ENCODE assay signal across 24 cellular contexts in the genomic region with DNA sequence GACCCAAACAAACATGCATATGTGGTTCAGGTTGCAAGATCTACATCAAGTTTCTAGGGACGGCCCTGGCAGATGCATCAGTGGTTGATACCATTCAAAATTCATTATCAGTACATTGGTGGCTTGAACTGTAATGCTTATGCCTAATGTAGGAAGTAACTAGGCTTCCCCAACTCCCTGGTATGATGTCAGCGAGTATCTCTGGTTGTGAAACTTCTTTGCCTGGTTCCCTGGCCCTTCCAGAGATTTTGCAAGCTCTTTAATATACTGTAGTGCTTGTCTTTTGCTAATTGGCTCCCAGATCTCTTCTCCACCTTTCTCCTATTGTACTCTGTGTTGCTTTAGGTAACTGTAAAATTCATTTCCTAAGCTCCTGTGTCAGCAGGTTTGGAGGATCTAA.
"Had no signal": no experiment of that assay in that cellular context is flagged by ENCODE, and none has a peak within 500 bp of the region (broad histone marks: within the 10 kb centered on the region; RNA-seq: fewer than 3 reads in every experiment).

No MANE protein-coding gene starts in this region.

- H3K27me3 Mint-ChIP-seq: activated naive CD8-positive, alpha-beta T cell treated with anti-CD3 and anti-CD28 coated beads for 36 hours; dendritic cell treated with granulocyte-macrophage colony-stimulating factor and Interleukin-4, amounts not matched to agents 40 ng/mL and 50 ng/mL, for 4 days; progenitor cell of endocrine pancreas; T-cell had no signal

- H3K4me3 ChIP-seq: gastroesophageal sphincter, hepatocyte, ovary, right lobe of liver, testis, transverse colon had no signal

- H3K27ac Mint-ChIP-seq: activated naive CD4-positive, alpha-beta T cell treated with anti-CD3 and anti-CD28 coated beads for 36 hours; activated naive CD8-positive, alpha-beta T cell treated with anti-CD3 and anti-CD28 coated beads for 36 hours; dendritic cell treated with granulocyte-macrophage colony-stimulating factor and Interleukin-4, amounts not matched to agents 40 ng/mL and 50 ng/mL, for 4 days; mesothelial cell of epicardium; naive thymus-derived CD4-positive, alpha-beta T cell; progenitor cell of endocrine pancreas; T-cell had no signal

- H3K36me3 Mint-ChIP-seq: activated naive CD8-positive, alpha-beta T cell treated with anti-CD3 and anti-CD28 coated beads for 36 hours; mesothelial cell of epicardium; naive thymus-derived CD4-positive, alpha-beta T cell; T-cell had no signal

- H3K4me1 Mint-ChIP-seq: activated naive CD8-positive, alpha-beta T cell treated with anti-CD3 and anti-CD28 coated beads for 36 hours; naive thymus-derived CD4-positive, alpha-beta T cell; T-cell had no signal

- DNase-seq: activated CD4-positive, alpha-beta T cell treated with anti-CD3 and anti-CD28 coated beads for 4 hours; activated CD4-positive, alpha-beta T cell treated with anti-CD3 and anti-CD28 coated beads, Interleukin-2, amount 50 U/mL, for 4 hours; activated effector memory CD4-positive, alpha-beta T cell treated with anti-CD3 and anti-CD28 coated beads, Interleukin-2, amount 50 U/mL, for 16 hours; activated naive CD4-positive, alpha-beta T cell treated with anti-CD3 and anti-CD28 coated beads for 36 hours; activated naive CD8-positive, alpha-beta T cell treated with anti-CD3 and anti-CD28 coated beads for 36 hours; activated T-cell treated with anti-CD3 and anti-CD28 coated beads for 4 hours; amniotic stem cell; brain microvascular endothelial cell; central memory CD4-positive, alpha-beta T cell; left cardiac atrium; mammary epithelial cell; naive thymus-derived CD4-positive, alpha-beta T cell; ovary; right lobe of liver; stimulated activated CD4-positive, alpha-beta T cell treated with anti-CD3 and anti-CD28 coated beads, Interleukin-2, amount 100 ng/mL, for 48 hours; stimulated activated naive CD8-positive, alpha-beta T cell treated with anti-CD3 and anti-CD28 coated beads, Interleukin-15, Interleukin-2, amounts not matched to agents 100 U/mL and 50 U/mL, for 24 hours; T-cell; testis; transverse colon had no signal

- H3K4me3 Mint-ChIP-seq: activated naive CD4-positive, alpha-beta T cell treated with anti-CD3 and anti-CD28 coated beads for 36 hours; activated naive CD8-positive, alpha-beta T cell treated with anti-CD3 and anti-CD28 coated beads for 36 hours; dendritic cell treated with granulocyte-macrophage colony-stimulating factor and Interleukin-4, amounts not matched to agents 40 ng/mL and 50 ng/mL, for 4 days; mesothelial cell of epicardium; naive thymus-derived CD4-positive, alpha-beta T cell; T-cell had no signal

- H3K9me3 ChIP-seq: gastroesophageal sphincter, ovary, right lobe of liver, testis, transverse colon had no signal

- ATAC-seq: gastroesophageal sphincter; left cardiac atrium; naive thymus-derived CD4-positive, alpha-beta T cell; right lobe of liver; stimulated activated naive CD8-positive, alpha-beta T cell treated with anti-CD3 and anti-CD28 coated beads, Interleukin-15, Interleukin-2, amounts not matched to agents 100 U/mL and 50 U/mL, for 24 hours; T-cell had no signal
